In the genomic region with DNA sequence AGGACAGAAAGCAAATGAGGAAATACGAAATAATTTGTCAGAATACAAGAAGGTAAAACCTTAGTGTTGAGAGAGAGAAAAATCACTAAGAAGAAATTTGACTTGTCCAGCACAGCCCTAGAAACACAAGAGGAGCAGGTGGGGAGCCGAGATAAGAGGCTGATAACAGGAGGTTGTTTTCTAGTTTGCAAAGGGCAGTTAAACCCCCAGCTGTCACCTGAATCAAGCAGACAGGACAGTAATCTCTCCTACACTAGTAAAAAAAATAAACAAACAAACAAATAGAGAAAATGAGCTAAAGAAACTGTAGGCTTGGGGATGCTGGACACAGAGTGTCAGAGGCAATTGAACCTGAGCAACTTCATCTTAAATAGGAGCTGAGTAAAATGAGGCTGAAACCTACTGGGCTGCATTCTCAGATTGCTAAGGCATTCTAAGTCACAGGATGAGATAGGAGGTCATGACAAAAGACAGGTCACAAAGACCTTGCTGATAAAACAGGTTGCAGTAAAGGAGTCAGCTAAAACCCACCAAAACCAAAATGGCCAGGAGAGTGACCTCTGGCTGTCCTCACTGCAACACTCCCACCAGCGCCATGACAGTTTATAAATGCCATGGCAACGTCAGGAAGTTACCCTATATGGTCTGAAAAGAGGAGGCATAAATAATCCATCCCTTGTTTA, we compare ENCODE assay signal across 1 cellular context.
TF ChIP-seq lines count a peak whose summit lies in the region.

No MANE protein-coding gene starts in this region.

TF ChIP-seq in K562, 482 proteins besides CTCF, POLR2A, EP300 and RAD21 (continued from another document and continues in another):
- TF ChIP-seq, protein P1, sequence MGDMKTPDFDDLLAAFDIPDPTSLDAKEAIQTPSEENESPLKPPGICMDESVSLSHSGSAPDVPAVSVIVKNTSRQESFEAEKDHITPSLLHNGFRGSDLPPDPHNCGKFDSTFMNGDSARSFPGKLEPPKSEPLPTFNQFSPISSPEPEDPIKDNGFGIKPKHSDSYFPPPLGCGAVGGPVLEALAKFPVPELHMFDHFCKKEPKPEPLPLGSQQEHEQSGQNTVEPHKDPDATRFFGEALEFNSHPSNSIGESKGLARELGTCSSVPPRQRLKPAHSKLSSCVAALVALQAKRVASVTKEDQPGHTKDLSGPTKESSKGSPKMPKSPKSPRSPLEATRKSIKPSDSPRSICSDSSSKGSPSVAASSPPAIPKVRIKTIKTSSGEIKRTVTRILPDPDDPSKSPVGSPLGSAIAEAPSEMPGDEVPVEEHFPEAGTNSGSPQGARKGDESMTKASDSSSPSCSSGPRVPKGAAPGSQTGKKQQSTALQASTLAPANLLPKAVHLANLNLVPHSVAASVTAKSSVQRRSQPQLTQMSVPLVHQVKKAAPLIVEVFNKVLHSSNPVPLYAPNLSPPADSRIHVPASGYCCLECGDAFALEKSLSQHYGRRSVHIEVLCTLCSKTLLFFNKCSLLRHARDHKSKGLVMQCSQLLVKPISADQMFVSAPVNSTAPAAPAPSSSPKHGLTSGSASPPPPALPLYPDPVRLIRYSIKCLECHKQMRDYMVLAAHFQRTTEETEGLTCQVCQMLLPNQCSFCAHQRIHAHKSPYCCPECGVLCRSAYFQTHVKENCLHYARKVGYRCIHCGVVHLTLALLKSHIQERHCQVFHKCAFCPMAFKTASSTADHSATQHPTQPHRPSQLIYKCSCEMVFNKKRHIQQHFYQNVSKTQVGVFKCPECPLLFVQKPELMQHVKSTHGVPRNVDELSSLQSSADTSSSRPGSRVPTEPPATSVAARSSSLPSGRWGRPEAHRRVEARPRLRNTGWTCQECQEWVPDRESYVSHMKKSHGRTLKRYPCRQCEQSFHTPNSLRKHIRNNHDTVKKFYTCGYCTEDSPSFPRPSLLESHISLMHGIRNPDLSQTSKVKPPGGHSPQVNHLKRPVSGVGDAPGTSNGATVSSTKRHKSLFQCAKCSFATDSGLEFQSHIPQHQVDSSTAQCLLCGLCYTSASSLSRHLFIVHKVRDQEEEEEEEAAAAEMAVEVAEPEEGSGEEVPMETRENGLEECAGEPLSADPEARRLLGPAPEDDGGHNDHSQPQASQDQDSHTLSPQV (IDR thresholded peaks at IDR 0.05) = no peak
- TF ChIP-seq CCNT2 (IDR thresholded peaks at IDR 0.05; ENCODE audit: borderline replicate concordance, extremely low read depth, insufficient read length, low read depth, low read length) (peak; percentile 68), CEBPG (CRISPR knock-in tag; IDR thresholded peaks at IDR 0.05) (no peak), CEBPG (tag; conservative IDR thresholded peaks at IDR 0.05 in 1 of 2, IDR thresholded peaks at IDR 0.05 in 1 of 2) (no peak), ZKSCAN1 (IDR thresholded peaks at IDR 0.05; ENCODE audit: low read depth, low read length) (no peak), POLR2G (IDR thresholded peaks at IDR 0.05; ENCODE audit: low read depth, low read length) (no peak), NFRKB (IDR thresholded peaks at IDR 0.05; ENCODE audit: low read depth) (no peak), ELF4 (CRISPR knock-in tag; IDR thresholded peaks at IDR 0.05) (no peak), ZHX1 (conservative IDR thresholded peaks at IDR 0.05; ENCODE audit: low read length) (no peak), DMBX1 (CRISPR knock-in tag; IDR thresholded peaks at IDR 0.05; ENCODE audit: borderline replicate concordance) (no peak), PHTF2 (CRISPR knock-in tag; IDR thresholded peaks at IDR 0.05) (no peak), NR4A1 (CRISPR knock-in tag; IDR thresholded peaks at IDR 0.05) (no peak), NR4A1 (tag; IDR thresholded peaks at IDR 0.05) (peak; percentile 51; the same call in 1 of the 2 replicates), FOXK2 (conservative IDR thresholded peaks at IDR 0.05 in 1 of 2, IDR thresholded peaks at IDR 0.05 in 1 of 2; ENCODE audit: low read depth in 2 of 2) (peak; percentile 30 to 56; a peak in 1 of 4 replicates), ZNF354B (CRISPR knock-in tag; IDR thresholded peaks at IDR 0.05) (no peak), CUX1 (CRISPR knock-in tag; IDR thresholded peaks at IDR 0.05) (no peak), ZZZ3 (IDR thresholded peaks at IDR 0.05) (no peak), KDM1A (IDR thresholded peaks at IDR 0.05) (peak in 1 of 2 experiments; percentile 65; a peak in 3 of 4 replicates), L3MBTL2 (IDR thresholded peaks at IDR 0.05) (no peak), NCOA4 (IDR thresholded peaks at IDR 0.05; ENCODE audit: partially characterized antibody) (no peak), ESRRA (IDR thresholded peaks at IDR 0.05; ENCODE audit: borderline replicate concordance, low read depth) (peak; percentile 96), PTRF (tag; IDR thresholded peaks at IDR 0.05) (no peak), ZNF212 (CRISPR knock-in tag; IDR thresholded peaks at IDR 0.05) (no peak), RHOXF2B (CRISPR knock-in tag; conservative IDR thresholded peaks at IDR 0.05) (no peak), CHCHD3 (CRISPR knock-in tag; IDR thresholded peaks at IDR 0.05) (no peak), CHD2 (IDR thresholded peaks at IDR 0.05; ENCODE audit: low read depth, low read length) (no peak), ZNF518B (CRISPR knock-in tag; IDR thresholded peaks at IDR 0.05) (no peak), ZNF124 (CRISPR knock-in tag; IDR thresholded peaks at IDR 0.05) (no peak), BACH1 (tag; IDR thresholded peaks at IDR 0.05) (no peak)
- TF ChIP-seq, protein P2, sequence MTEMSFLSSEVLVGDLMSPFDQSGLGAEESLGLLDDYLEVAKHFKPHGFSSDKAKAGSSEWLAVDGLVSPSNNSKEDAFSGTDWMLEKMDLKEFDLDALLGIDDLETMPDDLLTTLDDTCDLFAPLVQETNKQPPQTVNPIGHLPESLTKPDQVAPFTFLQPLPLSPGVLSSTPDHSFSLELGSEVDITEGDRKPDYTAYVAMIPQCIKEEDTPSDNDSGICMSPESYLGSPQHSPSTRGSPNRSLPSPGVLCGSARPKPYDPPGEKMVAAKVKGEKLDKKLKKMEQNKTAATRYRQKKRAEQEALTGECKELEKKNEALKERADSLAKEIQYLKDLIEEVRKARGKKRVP (CRISPR knock-in tag; IDR thresholded peaks at IDR 0.05) = no peak
- TF ChIP-seq, protein P3, sequence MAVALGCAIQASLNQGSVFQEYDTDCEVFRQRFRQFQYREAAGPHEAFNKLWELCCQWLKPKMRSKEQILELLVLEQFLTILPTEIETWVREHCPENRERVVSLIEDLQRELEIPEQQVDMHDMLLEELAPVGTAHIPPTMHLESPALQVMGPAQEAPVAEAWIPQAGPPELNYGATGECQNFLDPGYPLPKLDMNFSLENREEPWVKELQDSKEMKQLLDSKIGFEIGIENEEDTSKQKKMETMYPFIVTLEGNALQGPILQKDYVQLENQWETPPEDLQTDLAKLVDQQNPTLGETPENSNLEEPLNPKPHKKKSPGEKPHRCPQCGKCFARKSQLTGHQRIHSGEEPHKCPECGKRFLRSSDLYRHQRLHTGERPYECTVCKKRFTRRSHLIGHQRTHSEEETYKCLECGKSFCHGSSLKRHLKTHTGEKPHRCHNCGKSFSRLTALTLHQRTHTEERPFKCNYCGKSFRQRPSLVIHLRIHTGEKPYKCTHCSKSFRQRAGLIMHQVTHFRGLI (CRISPR knock-in tag; IDR thresholded peaks at IDR 0.05) = no peak
- TF ChIP-seq, protein P4, sequence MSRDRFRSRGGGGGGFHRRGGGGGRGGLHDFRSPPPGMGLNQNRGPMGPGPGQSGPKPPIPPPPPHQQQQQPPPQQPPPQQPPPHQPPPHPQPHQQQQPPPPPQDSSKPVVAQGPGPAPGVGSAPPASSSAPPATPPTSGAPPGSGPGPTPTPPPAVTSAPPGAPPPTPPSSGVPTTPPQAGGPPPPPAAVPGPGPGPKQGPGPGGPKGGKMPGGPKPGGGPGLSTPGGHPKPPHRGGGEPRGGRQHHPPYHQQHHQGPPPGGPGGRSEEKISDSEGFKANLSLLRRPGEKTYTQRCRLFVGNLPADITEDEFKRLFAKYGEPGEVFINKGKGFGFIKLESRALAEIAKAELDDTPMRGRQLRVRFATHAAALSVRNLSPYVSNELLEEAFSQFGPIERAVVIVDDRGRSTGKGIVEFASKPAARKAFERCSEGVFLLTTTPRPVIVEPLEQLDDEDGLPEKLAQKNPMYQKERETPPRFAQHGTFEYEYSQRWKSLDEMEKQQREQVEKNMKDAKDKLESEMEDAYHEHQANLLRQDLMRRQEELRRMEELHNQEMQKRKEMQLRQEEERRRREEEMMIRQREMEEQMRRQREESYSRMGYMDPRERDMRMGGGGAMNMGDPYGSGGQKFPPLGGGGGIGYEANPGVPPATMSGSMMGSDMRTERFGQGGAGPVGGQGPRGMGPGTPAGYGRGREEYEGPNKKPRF (IDR thresholded peaks at IDR 0.05; ENCODE audit: low read depth, low read length) = no peak
